In the genomic region with DNA sequence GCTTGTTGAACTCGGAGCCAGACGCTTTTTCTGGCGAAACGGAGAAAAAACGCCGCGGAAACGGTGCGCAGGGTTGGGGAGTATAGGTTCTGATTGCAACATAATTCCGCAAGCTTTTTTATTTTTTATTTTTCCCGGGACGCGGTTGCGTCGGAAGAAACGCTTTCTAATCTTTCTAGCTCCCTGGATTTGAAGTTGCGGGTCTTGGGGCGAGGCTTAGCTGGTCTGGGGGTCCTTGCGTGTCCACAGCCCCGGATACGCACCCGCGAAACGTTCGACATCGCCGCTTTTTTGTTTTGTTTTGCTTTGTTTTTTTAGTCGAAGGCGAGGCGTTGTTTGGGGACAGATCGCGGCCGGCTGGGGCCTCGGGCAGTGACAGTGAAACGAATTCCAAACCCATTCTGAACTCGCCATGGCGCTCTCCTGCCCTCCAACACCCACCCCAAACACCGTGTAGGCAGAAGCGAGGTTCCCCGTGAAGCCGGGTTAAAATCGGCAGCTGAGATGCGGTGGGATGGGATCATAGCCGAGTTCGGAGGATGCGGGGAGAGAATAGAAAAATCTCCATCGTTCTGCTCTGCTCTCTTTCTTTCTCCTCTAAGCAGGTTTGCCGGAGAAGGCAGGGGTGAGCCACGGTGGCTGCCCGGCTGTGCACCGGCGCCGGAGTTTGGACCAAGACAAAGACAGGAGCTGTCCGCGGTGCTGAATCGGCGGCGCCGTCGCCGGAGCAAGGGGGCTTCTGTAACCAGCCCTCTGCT, we compare ENCODE assay signal across 8 cellular contexts. TPM values are rescaled to one million over a fixed set of nuclear protein-coding genes. Genes with fewer than 3 reads are reported as not detected.
DNase-seq lines count a peak whose midpoint lies in the region; ATAC-seq and TF ChIP-seq lines count a peak whose summit lies in the region.

No MANE protein-coding gene starts in this region.

- H3K27me3 ChIP-seq in hepatocyte, result peaks cover 89% of the 10 kb centered on the region
- H3K27me3 ChIP-seq in Karpas-422 (ENCODE audit: low read length), result no peaks in the 10 kb centered on the region
- H3K27me3 ChIP-seq in PC-3 (ENCODE audit: low read length), result peaks cover 91% of the 10 kb centered on the region

- no peak overlapping the region for H3K27ac ChIP-seq in hepatocyte
- no peak overlapping the region for H3K27ac ChIP-seq in Karpas-422 (ENCODE audit: low read length)
- no peak overlapping the region for H3K27ac ChIP-seq in PC-3 (ENCODE audit: low read length)

- WGBS in hepatocyte (ENCODE audit: low lambda C conversion rate, missing lambda C conversion rate), result 3% methylated on average over 61 of the region's 61 CpGs

- no peak overlapping the region for H3K9ac ChIP-seq in Karpas-422 (ENCODE audit: low read length)
- H3K9ac ChIP-seq in PC-3 (ENCODE audit: low read length), result no peak overlapping the region

- H3F3A ChIP-seq in PC-3 (ENCODE audit: low read length, unreplicated experiment), result no peaks in the 10 kb centered on the region

- H3K9me3 ChIP-seq in hepatocyte (ENCODE audit: low read depth), result no peaks in the 10 kb centered on the region
- no peaks in the 10 kb centered on the region for H3K9me3 ChIP-seq in Karpas-422 (ENCODE audit: low read length)
- no peaks in the 10 kb centered on the region for H3K9me3 ChIP-seq in PC-3 (ENCODE audit: low read length)

- ATAC-seq in GM21737 (IDR thresholded peaks at IDR 0.05; ENCODE audit: unreplicated experiment), result no peak
- ATAC-seq in PC-3, result no peak

- intact Hi-C loops in PC-3 (cut with micrococcal nuclease), result no loop called here

- H3K4me2 ChIP-seq in hepatocyte (peak overlapping the region; percentile 59), Karpas-422 (ENCODE audit: low read depth, low read length, poor library complexity, severe bottlenecking) (no peak overlapping the region), PC-3 (ENCODE audit: low read length) (no peak overlapping the region)

- H3K9me2 ChIP-seq in hepatocyte (replicated peaks; ENCODE audit: insufficient read depth), result no peaks in the 10 kb centered on the region
- no peaks in the 10 kb centered on the region for H3K9me2 ChIP-seq in Karpas-422 (replicated peaks; ENCODE audit: insufficient read depth, low read length)
- no peaks in the 10 kb centered on the region for H3K9me2 ChIP-seq in PC-3 (replicated peaks; ENCODE audit: low read length)

- DNase-seq in activated T-cell treated with anti-CD3 and anti-CD28 coated beads for 1 hour (ENCODE audit: low read depth), result peak; percentile 31
- DNase-seq in activated T-cell treated with anti-CD3 and anti-CD28 coated beads for 4 hours, result no peak
- DNase-seq in activated T-cell treated with anti-CD3 and anti-CD28 coated beads, Interleukin-2, amount 50 U/mL, for 48 hours, result peak; percentile 51 to 59
- DNase-seq in hepatocyte (ENCODE audit: low spot score), result peak; percentile 78
- peak; percentile 12 for DNase-seq in stimulated activated naive CD4-positive, alpha-beta T cell treated with Interleukin-2 at 50 U/mL for 16 hours (lab: John Stamatoyannopoulos, UW)
- DNase-seq in Karpas-422, result no peak
- no peak for DNase-seq in PC-3

- H3K4me3 ChIP-seq in hepatocyte (no peak overlapping the region), Karpas-422 (ENCODE audit: low read length) (no peak overlapping the region), PC-3 (ENCODE audit: low read length) (no peak overlapping the region)

- no TSS peak for BruUV-seq in PC-3 (replicated peaks; lab: Mats Ljungman, UMichigan)

- POLR2A ChIA-PET in PC-3 (lab: Charles Lee; ENCODE audit: unreplicated experiment), result no interaction called here

- no peaks in the 10 kb centered on the region for H3K79me2 ChIP-seq in hepatocyte
- no peaks in the 10 kb centered on the region for H3K79me2 ChIP-seq in Karpas-422 (ENCODE audit: low read length)
- no peaks in the 10 kb centered on the region for H3K79me2 ChIP-seq in PC-3 (ENCODE audit: low read length)

- H3K4me1 ChIP-seq in hepatocyte (ENCODE audit: insufficient read depth), result no peaks in the 10 kb centered on the region
- no peaks in the 10 kb centered on the region for H3K4me1 ChIP-seq in Karpas-422 (ENCODE audit: low read length)
- no peaks in the 10 kb centered on the region for H3K4me1 ChIP-seq in PC-3 (ENCODE audit: insufficient read depth, low read length)

- H2AFZ ChIP-seq in hepatocyte (no peak overlapping the region), Karpas-422 (ENCODE audit: low read length) (no peak overlapping the region), PC-3 (ENCODE audit: low read length) (no peak overlapping the region)

- TF ChIP-seq CTCF in hepatocyte (IDR thresholded peaks at IDR 0.05; ENCODE audit: poor library complexity) (no peak), PC-3 (conservative IDR thresholded peaks at IDR 0.05; ENCODE audit: low read depth, low read length) (no peak)

- no peaks in the 10 kb centered on the region for H3K36me3 ChIP-seq in hepatocyte (replicated peaks; ENCODE audit: insufficient read depth, low read depth)
- H3K36me3 ChIP-seq in Karpas-422 (ENCODE audit: insufficient read depth, low read length), result no peaks in the 10 kb centered on the region
- H3K36me3 ChIP-seq in PC-3 (ENCODE audit: low read depth, low read length), result no peaks in the 10 kb centered on the region

- CTCF ChIA-PET in PC-3 (lab: Charles Lee), result no interaction called here

- H4K20me1 ChIP-seq in hepatocyte (ENCODE audit: insufficient read depth, poor library complexity, severe bottlenecking) (no peaks in the 10 kb centered on the region), Karpas-422 (ENCODE audit: insufficient read depth, low read depth, low read length) (no peaks in the 10 kb centered on the region), PC-3 (ENCODE audit: low read length) (no peaks in the 10 kb centered on the region)

RNA-seq across cellular contexts. Expression of gene LHX5, which starts 8.1 kb away (rescaled TPM):
- 0.04 and 0.10 TPM in 2 replicates for total RNA-seq in hepatocyte
- polyA plus RNA-seq in hepatocyte, result 0.06 TPM in 1 of 2 replicates, not detected in the other
- not detected in 2 replicates for total RNA-seq in Karpas-422 (2014; rRNA removed; shearing (Covaris generic); ENCODE audit: low replicate concordance)
- 0.23 and 0.26 TPM in 2 replicates for total RNA-seq in PC-3 (2014; rRNA removed)

RNA-seq across cellular contexts. Expression of gene SDSL, which starts 57.6 kb away (rescaled TPM):
- 10.3 and 13.8 TPM in 2 replicates for total RNA-seq in hepatocyte
- 24.7 and 26.7 TPM in 2 replicates for polyA plus RNA-seq in hepatocyte
- not detected in 2 replicates for total RNA-seq in Karpas-422 (2014; rRNA removed; shearing (Covaris generic); ENCODE audit: low replicate concordance)
- 14.0 and 19.9 TPM in 2 replicates for total RNA-seq in PC-3 (2014; rRNA removed)

Comparison
In these comparisons a context has a peak if more than half of its experiments do, and no peak if none do; other contexts are left out.
1. DNase-seq: peak in activated T-cell treated with anti-CD3 and anti-CD28 coated beads for 1 hour (single experiment), activated T-cell treated with anti-CD3 and anti-CD28 coated beads, Interleukin-2, amount 50 U/mL, for 48 hours (2 of 2), hepatocyte (single experiment) and stimulated activated naive CD4-positive, alpha-beta T cell treated with Interleukin-2 at 50 U/mL for 16 hours (single experiment); none in activated T-cell treated with anti-CD3 and anti-CD28 coated beads for 4 hours (single experiment), Karpas-422 (single experiment) and PC-3 (single experiment).
2. RNA of gene SDSL, which starts 57.6 kb away (total RNA-seq): 14.0 to 19.9 TPM in PC-3 and 10.3 to 13.8 TPM in hepatocyte; not detected in Karpas-422; every median in the first group is over 10 times any median in the second.